23 cellular contexts compared by ENCODE assay signal in genomic region chr7:76514926-76515325, GRCh38. TPM values are rescaled to one million over a fixed set of nuclear protein-coding genes. Genes with fewer than 3 reads are reported as not detected.
DNase-seq lines count a peak whose midpoint lies in the region; ATAC-seq, FAIRE-seq and TF ChIP-seq lines count a peak whose summit lies in the region.
"Had no signal": no experiment of that assay in that cellular context is flagged by ENCODE, and none has a peak within 500 bp of the region (broad histone marks: within the 10 kb centered on the region; RNA-seq: fewer than 3 reads in every experiment).

No MANE protein-coding gene starts in this region.

- WGBS in heart right ventricle, 2 donors = 80 to 86% methylated on average over 10 of the region's 10 CpGs
- 41% methylated on average over 6 of the region's 10 CpGs for WGBS in K562 (ENCODE audit: insufficient coverage, low coverage, missing lambda C conversion rate)

- POLR2A ChIA-PET in K562 (lab: Yijun Ruan, JAX) = no interaction called here

- CTCF ChIA-PET in K562 (lab: Yijun Ruan, JAX; ENCODE audit: low intra/inter-chr PET ratio) = no interaction called here

- no TSS peak for BruUV-seq in K562 (replicated peaks; lab: Mats Ljungman, UMichigan)

- no peaks in the 10 kb centered on the region for H3K27me3 ChIP-seq in heart right ventricle
- H3K27me3 ChIP-seq in K562 (ENCODE audit: control insufficient read depth in 2 of 2, insufficient read depth in 2 of 2, low read length in 2 of 2) = peaks cover 0 to 5% of the 10 kb centered on the region in 2 experiments; a peak in 2 of 5 replicates
- H3K27me3 ChIP-seq: dorsolateral prefrontal cortex, upper lobe of right lung had no signal

- H3K4me3 ChIP-seq in heart right ventricle (no peak overlapping the region), K562 (no peak overlapping the region)
- H3K4me3 ChIP-seq: dorsolateral prefrontal cortex, mucosa of descending colon, upper lobe of right lung had no signal

- H3K36me3 Mint-ChIP-seq in nephron progenitor cell (ENCODE audit: low read depth) = no peaks in the 10 kb centered on the region
- H3K36me3 Mint-ChIP-seq in progenitor cell of endocrine pancreas (ENCODE audit: insufficient read depth) = no peaks in the 10 kb centered on the region
- H3K36me3 Mint-ChIP-seq: immature natural killer cell had no signal

- peak overlapping the region in 1 of 2 experiments; percentile 55; a peak in 1 of 4 replicates for H3K9ac ChIP-seq in K562 (ENCODE audit: insufficient read depth in 1 of 2, low read depth in 2 of 2, low read length in 2 of 2)

- DNase-seq in Right ventricle myocardium inferior (ENCODE audit: missing footprints) (peak; percentile 65), heart right ventricle (no peak), K562 (ENCODE audit: extremely low read depth in 1 of 4, low spot score in 3 of 4) (peak in 1 of 4 experiments; percentile 14), nephron progenitor cell (no peak), ureter (ENCODE audit: low spot score) (peak; percentile 38), progenitor cell of endocrine pancreas (ENCODE audit: low spot score, unreplicated experiment) (no peak)
- DNase-seq: activated naive CD4-positive, alpha-beta T cell treated with anti-CD3 and anti-CD28 coated beads, Interleukin-2, amount 50 U/mL, for 16 hours; anterior cingulate cortex; Caco-2; DND-41; dorsolateral prefrontal cortex; immature natural killer cell; T1000; upper lobe of right lung had no signal

- no peaks in the 10 kb centered on the region for H3K9me3 ChIP-seq in heart right ventricle
- no peaks in the 10 kb centered on the region for H3K9me3 ChIP-seq in K562 (replicated peaks; ENCODE audit: control insufficient read depth, insufficient read depth, low read depth, low read length)
- H3K9me3 ChIP-seq: Caco-2, mucosa of descending colon, upper lobe of right lung had no signal

- no peak for TF ChIP-seq EP300 in K562 (IDR thresholded peaks at IDR 0.05; ENCODE audit: low read length)

- H3K4me1 ChIP-seq in heart right ventricle (peaks cover 0 to 14% (median 6%) of the 10 kb centered on the region in 9 donors), K562 (replicated peaks in 1 of 2; ENCODE audit: control insufficient read depth in 2 of 2, insufficient read depth in 2 of 2, low read length in 2 of 2) (peaks cover 0 to 37% of the 10 kb centered on the region in 2 experiments; a peak in 2 of 5 replicates)

- TF ChIP-seq POLR2A in K562 (conservative IDR thresholded peaks at IDR 0.05) = no peak

- in situ Hi-C loops in K562 (cut with MboI) = no loop called here

- no peak for FAIRE-seq in K562 (lab: Jason Lieb, UNC)
- FAIRE-seq: A204.1, GM12891 had no signal

- 0 out of 2 replicates have a peak, but pooled peaks cover 3% of the 10 kb centered on the region for H4K20me1 ChIP-seq in K562 (replicated peaks; ENCODE audit: control insufficient read depth, insufficient read depth, low read length)

- H3K4me1 Mint-ChIP-seq in nephron progenitor cell = peaks cover 1% of the 10 kb centered on the region
- no peaks in the 10 kb centered on the region for H3K4me1 Mint-ChIP-seq in progenitor cell of endocrine pancreas (ENCODE audit: low read depth)
- H3K4me1 Mint-ChIP-seq: immature natural killer cell had no signal

- no peak overlapping the region for H3K4me2 ChIP-seq in K562 (ENCODE audit: insufficient read depth, low read length)

- peak overlapping the region; percentile 42 for H3K27ac Mint-ChIP-seq in nephron progenitor cell
- no peak overlapping the region for H3K27ac Mint-ChIP-seq in progenitor cell of endocrine pancreas
- H3K27ac Mint-ChIP-seq: immature natural killer cell had no signal

- no peak for TF ChIP-seq RAD21 in K562 (CRISPR knock-in tag; conservative IDR thresholded peaks at IDR 0.05 in 1 of 2, IDR thresholded peaks at IDR 0.05 in 1 of 2)

- H3K27me3 Mint-ChIP-seq in nephron progenitor cell (ENCODE audit: low read depth, poor library complexity) (no peaks in the 10 kb centered on the region), progenitor cell of endocrine pancreas (no peaks in the 10 kb centered on the region)

- ATAC-seq in Right ventricle myocardium inferior (no peak), heart right ventricle (no peak), K562 (no peak), GM18870 (IDR thresholded peaks at IDR 0.05; ENCODE audit: unreplicated experiment) (no peak), GM21367 (IDR thresholded peaks at IDR 0.05; ENCODE audit: unreplicated experiment) (no peak)
- ATAC-seq: mucosa of descending colon, upper lobe of right lung had no signal

- H3K9me3 Mint-ChIP-seq in nephron progenitor cell (no peaks in the 10 kb centered on the region), progenitor cell of endocrine pancreas (ENCODE audit: low read depth) (no peaks in the 10 kb centered on the region)
- H3K9me3 Mint-ChIP-seq: immature natural killer cell had no signal

- intact Hi-C loops in Right ventricle myocardium inferior (cut with DNase I) (no loop called here), heart right ventricle (cut with DNase I) (no loop called here), K562 (cut with micrococcal nuclease) (loop anchor here (5.0 kb wide), 1 partner anchor 817 kb away; no protein-coding TSS in a partner anchor)

- H3K9me1 ChIP-seq in K562 (ENCODE audit: control insufficient read depth, insufficient read depth, low read length) = no peaks in the 10 kb centered on the region

- no peak overlapping the region for H2AFZ ChIP-seq in K562 (ENCODE audit: low read depth, low read length)

- no peak for TF ChIP-seq CTCF in heart right ventricle (IDR thresholded peaks at IDR 0.05)
- TF ChIP-seq CTCF in K562 (IDR thresholded peaks at IDR 0.05 in 2 of 3, conservative IDR thresholded peaks at IDR 0.05 in 1 of 3; ENCODE audit: insufficient read depth in 2 of 3, low read depth in 1 of 3, low read length in 3 of 3) = no peak
- TF ChIP-seq CTCF in nephron progenitor cell (IDR thresholded peaks at IDR 0.05) = no peak
- TF ChIP-seq CTCF in progenitor cell of endocrine pancreas (IDR thresholded peaks at IDR 0.05; ENCODE audit: unreplicated experiment) = no peak

- H3K27ac ChIP-seq in heart right ventricle = no peak overlapping the region
- no peak overlapping the region for H3K27ac ChIP-seq in K562 (ENCODE audit: extremely low read depth, low read depth, low read length)
- H3K27ac ChIP-seq: dorsolateral prefrontal cortex, epithelial cell of prostate, upper lobe of right lung had no signal

- H3K36me3 ChIP-seq in heart right ventricle = no peaks in the 10 kb centered on the region
- no peaks in the 10 kb centered on the region for H3K36me3 ChIP-seq in K562 (ENCODE audit: control insufficient read depth, insufficient read depth, low read length)
- H3K36me3 ChIP-seq: upper lobe of right lung had no signal

- H3K4me3 Mint-ChIP-seq in nephron progenitor cell = no peak overlapping the region
- no peak overlapping the region for H3K4me3 Mint-ChIP-seq in progenitor cell of endocrine pancreas (ENCODE audit: low read depth)
- H3K4me3 Mint-ChIP-seq: immature natural killer cell had no signal

- H3K79me2 ChIP-seq in K562 (ENCODE audit: control insufficient read depth, insufficient read depth, low read length) = no peaks in the 10 kb centered on the region

RNA-seq across cellular contexts. Expression of gene UPK3B, which starts 4.6 kb away (rescaled TPM):
- total RNA-seq in Right ventricle myocardium inferior (0.54 TPM), heart right ventricle (1 to 10 TPM in 1 of 10 donors, under 1 TPM in 7, not detected in 2; 0.24 to 2.7 (median 0.65) TPM), K562 (2014; rRNA removed) (not detected in 2 replicates), K562 (2014; rRNA removed; fragmentation: Illumina TruSeq; extraction: Trizol) (not detected in 2 replicates), K562 (2015; rRNA removed; fragmentation: Illumina TruSeq; extraction: Trizol) (not detected in 2 replicates), K562 (2021) (0.38 TPM in 1 of 2 replicates, not detected in the other), ureter (111 TPM), progenitor cell of endocrine pancreas (1.7 and 4.7 TPM in 2 replicates)
- polyA plus RNA-seq in heart right ventricle (under 1 TPM in 1 of 2 donors, not detected in 1; 0.09 TPM), K562 (2011; rRNA removed) (not detected in 2 replicates), K562 (2014; fragmentation: Illumina TruSeq; extraction: Trizol) (not detected in 2 replicates), K562 (2014; fragmentation: Nextera tagmentation; extraction: Ambion mirVana) (not detected), K562 (2014; rRNA removed) (not detected in 2 replicates)
- total RNA-seq in K562 (2011; cell fraction: chromatin; rRNA removed; ENCODE audit: low replicate concordance) = 2.2 TPM in 1 of 2 replicates, not detected in the other
- 1.7 and 1.8 TPM in 2 replicates for total RNA-seq in K562 (2011; cell fraction: nucleolus; rRNA removed)
- total RNA-seq in K562 (2011; cell fraction: nucleoplasm; rRNA removed) = not detected in 2 replicates
- polyA plus RNA-seq in K562 (2011; cell fraction: cytosol; rRNA removed) = not detected in 2 replicates
- not detected in 2 replicates for polyA plus RNA-seq in K562 (2011; cell fraction: nucleus; rRNA removed)
- polyA plus RNA-seq in K562 (2012) = not detected in 2 replicates
- not detected in 2 replicates for polyA minus RNA-seq in K562 (2011; rRNA and poly(A)+ RNA removed)
- not detected in 2 replicates for polyA minus RNA-seq in K562 (2011; cell fraction: cytosol; rRNA and poly(A)+ RNA removed)
- polyA minus RNA-seq in K562 (2011; cell fraction: nucleus; rRNA and poly(A)+ RNA removed) = not detected in 2 replicates
- polyA plus RNA-seq: BJ, immature natural killer cell had no signal

RNA-seq across cellular contexts. Expression of gene SPDYE16, which starts 28.2 kb away (rescaled TPM):
- total RNA-seq in Right ventricle myocardium inferior = not detected
- total RNA-seq in heart right ventricle = under 1 TPM in 3 of 10 donors, not detected in 7; 0.17 to 0.57 (median 0.54) TPM
- polyA plus RNA-seq in heart right ventricle = under 1 TPM; 0.06 to 0.22 TPM
- total RNA-seq in K562 (2011; cell fraction: chromatin; rRNA removed; ENCODE audit: low replicate concordance) = 0.28 and 0.77 TPM in 2 replicates
- 0.39 TPM in 1 of 2 replicates, not detected in the other for total RNA-seq in K562 (2011; cell fraction: nucleolus; rRNA removed)
- total RNA-seq in K562 (2011; cell fraction: nucleoplasm; rRNA removed) = 0.22 TPM in 1 of 2 replicates, not detected in the other
- total RNA-seq in K562 (2014; rRNA removed) = not detected in 2 replicates
- total RNA-seq in K562 (2014; rRNA removed; fragmentation: Illumina TruSeq; extraction: Trizol) = not detected in 2 replicates
- not detected in 2 replicates for total RNA-seq in K562 (2015; rRNA removed; fragmentation: Illumina TruSeq; extraction: Trizol)
- 0.13 TPM in 1 of 2 replicates, not detected in the other for total RNA-seq in K562 (2021)
- 0.04 TPM in 1 of 2 replicates, not detected in the other for polyA plus RNA-seq in K562 (2011; rRNA removed)
- not detected in 2 replicates for polyA plus RNA-seq in K562 (2011; cell fraction: cytosol; rRNA removed)
- polyA plus RNA-seq in K562 (2011; cell fraction: nucleus; rRNA removed) = 0.03 and 0.17 TPM in 2 replicates
- 0.20 and 0.46 TPM in 2 replicates for polyA plus RNA-seq in K562 (2012)
- 0.06 TPM in 2 replicates for polyA plus RNA-seq in K562 (2014; fragmentation: Illumina TruSeq; extraction: Trizol)
- under 1 TPM; 0.04 to 0.06 TPM for polyA plus RNA-seq in K562 (2014; fragmentation: Nextera tagmentation; extraction: Ambion mirVana)
- not detected in 2 replicates for polyA plus RNA-seq in K562 (2014; rRNA removed)
- polyA minus RNA-seq in K562 (2011; rRNA and poly(A)+ RNA removed) = 0.15 TPM in 1 of 2 replicates, not detected in the other
- not detected in 2 replicates for polyA minus RNA-seq in K562 (2011; cell fraction: cytosol; rRNA and poly(A)+ RNA removed)
- 0.27 TPM in 1 of 2 replicates, not detected in the other for polyA minus RNA-seq in K562 (2011; cell fraction: nucleus; rRNA and poly(A)+ RNA removed)
- 1.3 TPM for total RNA-seq in ureter
- total RNA-seq in progenitor cell of endocrine pancreas = 0.31 and 0.47 TPM in 2 replicates
- total RNA-seq: cardiac septum, fibroblast of villous mesenchyme had no signal
- polyA plus RNA-seq: BJ had no signal

RNA-seq across cellular contexts. Expression of gene DTX2, which starts 53.4 kb away (rescaled TPM):
- total RNA-seq in Right ventricle myocardium inferior (8.0 TPM), heart right ventricle (10 to 100 TPM in 2 of 10 donors, 1 to 10 TPM in 8; 5.8 to 11.4 (median 8.1) TPM), K562 (2014; rRNA removed) (14.9 and 20.4 TPM in 2 replicates), K562 (2014; rRNA removed; fragmentation: Illumina TruSeq; extraction: Trizol) (2.5 and 4.8 TPM in 2 replicates), K562 (2015; rRNA removed; fragmentation: Illumina TruSeq; extraction: Trizol) (8.3 and 9.9 TPM in 2 replicates), K562 (2021) (25.2 and 31.5 TPM in 2 replicates), ureter (67.8 TPM), progenitor cell of endocrine pancreas (38.2 and 55.6 TPM in 2 replicates)
- polyA plus RNA-seq in heart right ventricle (10 to 100 TPM; 11.2 to 23.4 TPM), K562 (2011; rRNA removed) (3.4 and 5.6 TPM in 2 replicates), K562 (2014; fragmentation: Illumina TruSeq; extraction: Trizol) (9.8 and 18.3 TPM in 2 replicates), K562 (2014; fragmentation: Nextera tagmentation; extraction: Ambion mirVana) (under 1 TPM; 0.20 to 0.57 TPM), K562 (2014; rRNA removed) (12.2 and 15.5 TPM in 2 replicates)
- 39.4 and 79.0 TPM in 2 replicates for total RNA-seq in K562 (2011; cell fraction: chromatin; rRNA removed; ENCODE audit: low replicate concordance)
- 31.7 and 39.9 TPM in 2 replicates for total RNA-seq in K562 (2011; cell fraction: nucleolus; rRNA removed)
- total RNA-seq in K562 (2011; cell fraction: nucleoplasm; rRNA removed) = 27.0 and 30.3 TPM in 2 replicates
- 5.9 and 13.5 TPM in 2 replicates for polyA plus RNA-seq in K562 (2011; cell fraction: cytosol; rRNA removed)
- 20.0 and 31.0 TPM in 2 replicates for polyA plus RNA-seq in K562 (2011; cell fraction: nucleus; rRNA removed)
- 15.4 and 44.4 TPM in 2 replicates for polyA plus RNA-seq in K562 (2012)
- polyA minus RNA-seq in K562 (2011; rRNA and poly(A)+ RNA removed) = 3.7 and 4.3 TPM in 2 replicates
- polyA minus RNA-seq in K562 (2011; cell fraction: cytosol; rRNA and poly(A)+ RNA removed) = 21.2 and 26.6 TPM in 2 replicates
- polyA minus RNA-seq in K562 (2011; cell fraction: nucleus; rRNA and poly(A)+ RNA removed) = 8.5 and 10.3 TPM in 2 replicates

Comparison
In these comparisons a context has a peak if more than half of its experiments do, and no peak if none do; other contexts are left out.
1. DNase-seq: peak in Right ventricle myocardium inferior (single experiment) and ureter (single experiment); none in heart right ventricle (0 of 2), nephron progenitor cell (single experiment) and progenitor cell of endocrine pancreas (single experiment).
2. RNA of gene UPK3B, which starts 4.6 kb away (total RNA-seq): 111 TPM in ureter (single experiment); 1.7 to 4.7 TPM in progenitor cell of endocrine pancreas, 0.54 TPM in Right ventricle myocardium inferior (single experiment), 0.24 to 2.7 TPM in heart right ventricle and 0.38 to 2.2 TPM in K562; every median in the first group is over 10 times any median in the second.